In the genomic region with DNA sequence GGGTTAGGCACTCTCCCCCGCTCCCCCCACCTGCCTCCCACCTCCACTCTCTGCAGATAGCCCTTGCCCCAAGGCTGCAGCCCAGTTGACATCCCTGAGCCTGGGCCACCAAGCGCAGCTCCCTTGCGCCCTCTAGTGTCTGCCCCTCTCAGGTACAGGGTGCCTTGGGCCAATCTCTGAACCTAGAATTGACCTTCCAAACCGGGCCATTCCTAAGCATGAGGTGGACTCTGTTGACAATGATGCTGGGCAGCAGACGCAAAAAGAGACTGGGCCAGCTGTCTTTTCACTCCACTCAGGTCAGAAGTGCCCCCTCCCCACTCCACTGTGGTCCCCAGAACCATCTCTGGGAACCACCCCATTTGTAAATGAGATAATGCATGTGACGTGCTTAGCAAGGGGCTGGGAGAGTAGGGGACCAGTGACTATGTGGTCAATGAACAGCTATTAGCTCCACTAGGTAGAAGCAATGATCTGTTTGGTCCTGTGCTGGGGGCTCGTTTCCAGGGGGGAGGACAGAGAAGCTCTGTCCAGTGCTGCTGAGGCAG, we compare ENCODE assay signal across 8 cellular contexts. TPM values are rescaled to one million over a fixed set of nuclear protein-coding genes. Genes with fewer than 3 reads are reported as not detected.
DNase-seq lines count a peak whose midpoint lies in the region; ATAC-seq and TF ChIP-seq lines count a peak whose summit lies in the region.

No MANE protein-coding gene starts in this region.

- no peak overlapping the region for H3K4me3 Mint-ChIP-seq in activated CD8-positive, alpha-beta memory T cell treated with anti-CD3 and anti-CD28 coated beads, Interleukin-2, amount 10 ng/mL, durations not matched to agents 7 days and 5 days
- no peak overlapping the region for H3K4me3 Mint-ChIP-seq in naive thymus-derived CD4-positive, alpha-beta T cell

- intact Hi-C loops in naive thymus-derived CD4-positive, alpha-beta T cell (cut with micrococcal nuclease): loop anchor here (1.0 to 5.0 kb wide), 11 partner anchors 42 to 769 kb away; a partner anchor contains a TSS

- H3K27ac Mint-ChIP-seq in activated CD8-positive, alpha-beta memory T cell treated with anti-CD3 and anti-CD28 coated beads, Interleukin-2, amount 10 ng/mL, durations not matched to agents 7 days and 5 days: peak overlapping the region; percentile 41
- H3K27ac Mint-ChIP-seq in naive thymus-derived CD4-positive, alpha-beta T cell: no peak overlapping the region

- H3K4me1 Mint-ChIP-seq in activated CD8-positive, alpha-beta memory T cell treated with anti-CD3 and anti-CD28 coated beads, Interleukin-2, amount 10 ng/mL, durations not matched to agents 7 days and 5 days: peaks cover 53% of the 10 kb centered on the region
- peaks cover 0 to 44% (median 0%) of the 10 kb centered on the region in 7 donors for H3K4me1 Mint-ChIP-seq in naive thymus-derived CD4-positive, alpha-beta T cell

- H3K27ac ChIP-seq in naive thymus-derived CD4-positive, alpha-beta T cell (ENCODE audit: low read depth, low read length): no peak overlapping the region

- no peaks in the 10 kb centered on the region for H3K27me3 ChIP-seq in naive thymus-derived CD4-positive, alpha-beta T cell (ENCODE audit: control insufficient read depth in 2 of 2, insufficient read depth in 2 of 2, low read length in 2 of 2)

- no peaks in the 10 kb centered on the region for H3K9me3 Mint-ChIP-seq in activated CD8-positive, alpha-beta memory T cell treated with anti-CD3 and anti-CD28 coated beads, Interleukin-2, amount 10 ng/mL, durations not matched to agents 7 days and 5 days (ENCODE audit: low read depth)
- no peaks in the 10 kb centered on the region for H3K9me3 Mint-ChIP-seq in naive thymus-derived CD4-positive, alpha-beta T cell

- no peak overlapping the region for H3K4me3 ChIP-seq in naive thymus-derived CD4-positive, alpha-beta T cell (ENCODE audit: low read length)

- CTCF ChIA-PET in activated CD8-positive, alpha-beta memory T cell treated with anti-CD3 and anti-CD28 coated beads, Interleukin-2, amount 10 ng/mL, durations not matched to agents 7 days and 5 days (lab: Charles Lee): interaction anchor here (0.5 to 4.4 kb wide), 25 partner anchors 9 to 769 kb away, joined by 3 to 21 read pairs (median 4); no protein-coding TSS in a partner anchor
- CTCF ChIA-PET in naive thymus-derived CD4-positive, alpha-beta T cell (lab: Charles Lee): interaction anchor here (0.7 to 1.4 kb wide), 5 partner anchors 8 to 769 kb away, joined by 3 to 6 read pairs (median 3); no protein-coding TSS in a partner anchor

- no peaks in the 10 kb centered on the region for H3K4me1 ChIP-seq in naive thymus-derived CD4-positive, alpha-beta T cell (ENCODE audit: control insufficient read depth in 2 of 2, insufficient read depth in 2 of 2, low read length in 2 of 2)

- no peaks in the 10 kb centered on the region for H3K36me3 Mint-ChIP-seq in activated CD8-positive, alpha-beta memory T cell treated with anti-CD3 and anti-CD28 coated beads, Interleukin-2, amount 10 ng/mL, durations not matched to agents 7 days and 5 days
- H3K36me3 Mint-ChIP-seq in naive thymus-derived CD4-positive, alpha-beta T cell: no peaks in the 10 kb centered on the region

- H3K9me3 ChIP-seq in naive thymus-derived CD4-positive, alpha-beta T cell (ENCODE audit: control insufficient read depth in 2 of 3, low read length in 3 of 3): no peaks in the 10 kb centered on the region

- peak; percentile 58 for ATAC-seq in GM18909 (IDR thresholded peaks at IDR 0.05; ENCODE audit: poor library complexity, unreplicated experiment)
- ATAC-seq in activated CD8-positive, alpha-beta memory T cell treated with anti-CD3 and anti-CD28 coated beads, Interleukin-2, amount 10 ng/mL, durations not matched to agents 7 days and 5 days: peak; percentile 80
- peak; percentile 79 for ATAC-seq in naive thymus-derived CD4-positive, alpha-beta T cell
- no peak for ATAC-seq in HG03097 (IDR thresholded peaks at IDR 0.05; ENCODE audit: low FRiP score, unreplicated experiment)

- no peaks in the 10 kb centered on the region for H3K36me3 ChIP-seq in naive thymus-derived CD4-positive, alpha-beta T cell (ENCODE audit: control insufficient read depth in 2 of 3, insufficient read depth in 3 of 3, low read length in 3 of 3)

- no peaks in the 10 kb centered on the region for H3K27me3 Mint-ChIP-seq in activated CD8-positive, alpha-beta memory T cell treated with anti-CD3 and anti-CD28 coated beads, Interleukin-2, amount 10 ng/mL, durations not matched to agents 7 days and 5 days
- no peaks in the 10 kb centered on the region for H3K27me3 Mint-ChIP-seq in naive thymus-derived CD4-positive, alpha-beta T cell

- POLR2A ChIA-PET in naive thymus-derived CD4-positive, alpha-beta T cell (lab: Charles Lee): interaction anchor here (0.6 kb wide), 1 partner anchor 438 kb away, joined by 4 read pairs; no protein-coding TSS in a partner anchor

- no peak for TF ChIP-seq POLR2A in erythroblast (IDR thresholded peaks at IDR 0.05; ENCODE audit: low read length)

- DNase-seq in AG08396 (ENCODE audit: low spot score) (peak; percentile 75), NCI-H82 (lab: John Stamatoyannopoulos, UW) (peak; percentile 67), erythroblast (lab: John Stamatoyannopoulos, UW) (peak; percentile 46 to 75)
- peak; percentile 89 for DNase-seq in activated CD8-positive, alpha-beta memory T cell treated with anti-CD3 and anti-CD28 coated beads, Interleukin-2, amount 10 ng/mL, durations not matched to agents 7 days and 5 days
- peak; percentile 42 to 86 (median 65) for DNase-seq in naive thymus-derived CD4-positive, alpha-beta T cell
- peak; percentile 15 to 76 (median 62) for DNase-seq in stimulated activated naive CD4-positive, alpha-beta T cell (lab: John Stamatoyannopoulos, UW)

RNA-seq across cellular contexts. Expression of a gene that starts 43.3 kb away (rescaled TPM):
- 1 to 10 TPM in 1 of 2 experiments, under 1 TPM in 1; 0.67 to 1.2 TPM for total RNA-seq in activated CD8-positive, alpha-beta memory T cell treated with anti-CD3 and anti-CD28 coated beads, Interleukin-2, amount 10 ng/mL, durations not matched to agents 7 days and 5 days
- 1 to 10 TPM in 4 of 5 experiments, under 1 TPM in 1; 0.67 to 6.4 (median 1.2) TPM for total RNA-seq in naive thymus-derived CD4-positive, alpha-beta T cell
- polyA plus RNA-seq in naive thymus-derived CD4-positive, alpha-beta T cell: under 1 TPM; 0.47 to 0.79 TPM

RNA-seq across cellular contexts. Expression of a gene that starts 60.0 kb away (rescaled TPM):
- total RNA-seq in activated CD8-positive, alpha-beta memory T cell treated with anti-CD3 and anti-CD28 coated beads, Interleukin-2, amount 10 ng/mL, durations not matched to agents 7 days and 5 days: 10 to 100 TPM; 56.2 to 75.7 TPM
- 100 to 1,000 TPM in 1 of 5 experiments, 10 to 100 TPM in 2, 1 to 10 TPM in 1, under 1 TPM in 1; 0.81 to 251 (median 33.9) TPM for total RNA-seq in naive thymus-derived CD4-positive, alpha-beta T cell
- polyA plus RNA-seq in naive thymus-derived CD4-positive, alpha-beta T cell: 1 to 10 TPM in 1 of 2 donors, under 1 TPM in 1; 0.25 to 1.3 TPM
